In the genomic region with DNA sequence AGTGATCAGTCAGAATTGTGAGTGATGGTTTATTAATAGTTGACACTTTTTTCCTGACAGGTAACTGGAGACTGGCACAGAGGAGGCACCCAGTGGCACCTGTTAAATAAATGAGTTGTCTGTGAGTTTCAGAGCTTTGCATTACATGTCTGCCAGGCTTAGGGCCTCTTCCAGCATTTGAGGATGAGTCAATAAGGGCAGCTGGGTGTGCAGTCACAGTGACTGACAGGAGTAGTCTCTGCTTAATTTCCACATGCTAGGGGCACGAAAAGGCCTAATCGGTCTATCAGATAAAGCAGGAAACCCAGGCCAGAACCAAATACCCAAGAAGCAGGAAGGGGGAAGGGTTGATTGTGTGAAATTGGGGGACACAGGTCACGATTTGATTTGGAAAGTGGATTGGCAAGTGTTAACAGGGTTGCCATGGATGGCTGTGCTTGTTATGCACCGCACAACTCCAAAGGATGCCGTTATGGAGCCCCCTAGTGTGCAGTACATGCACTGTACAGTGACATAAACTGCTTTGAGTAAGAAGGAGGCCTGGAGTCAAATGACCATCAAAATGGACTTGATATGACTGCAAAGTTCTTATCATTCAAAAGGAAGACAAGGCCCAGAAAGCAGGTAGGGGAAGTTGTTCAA, we compare ENCODE assay signal across 8 cellular contexts.
A peak's percentile ranks its signal among the peaks of the same experiment; 100 is the strongest.
DNase-seq lines count a peak whose midpoint lies in the region; ATAC-seq and TF ChIP-seq lines count a peak whose summit lies in the region.

No MANE protein-coding gene starts in this region.

- H3K4me1 Mint-ChIP-seq in CD14-positive monocyte, result no peaks in the 10 kb centered on the region
- H3K4me1 Mint-ChIP-seq in activated T-helper 1 cell treated with anti-CD3 and anti-CD28 coated beads, Interleukin-12 subunit alpha, Interleukin-12 subunit beta, Interleukin-2, Interleukin-4 antibody, amounts not matched to agents 30 ng/mL and 10 ng/mL and 1 ng/mL, durations not matched to agents 14 hours and 24 hours and 36 hours (ENCODE audit: low read depth), result peaks cover 21% of the 10 kb centered on the region

- peak; percentile 78 for TF ChIP-seq CTCF in CD14-positive monocyte (IDR thresholded peaks at IDR 0.05)
- peak; percentile 93 for TF ChIP-seq CTCF in PC-3 (conservative IDR thresholded peaks at IDR 0.05; ENCODE audit: low read depth, low read length)

- H3K9me3 Mint-ChIP-seq in CD14-positive monocyte, result no peaks in the 10 kb centered on the region
- no peaks in the 10 kb centered on the region for H3K9me3 Mint-ChIP-seq in activated T-helper 1 cell treated with anti-CD3 and anti-CD28 coated beads, Interleukin-12 subunit alpha, Interleukin-12 subunit beta, Interleukin-2, Interleukin-4 antibody, amounts not matched to agents 30 ng/mL and 10 ng/mL and 1 ng/mL, durations not matched to agents 14 hours and 24 hours and 36 hours

- DNase-seq in CD14-positive monocyte (ENCODE audit: low spot score) (no peak), PC-3 (peak; percentile 86), germinal center (ENCODE audit: low spot score) (peak; percentile 15), retina (peak; percentile 64), posterior vena cava (ENCODE audit: low spot score) (no peak)
- DNase-seq in activated T-helper 1 cell treated with anti-CD3 and anti-CD28 coated beads, Interleukin-12 subunit alpha, Interleukin-12 subunit beta, Interleukin-2, Interleukin-4 antibody, amounts not matched to agents 30 ng/mL and 10 ng/mL and 1 ng/mL, durations not matched to agents 14 hours and 24 hours and 36 hours (ENCODE audit: low spot score), result peak; percentile 38

- peak overlapping the region; percentile 11; the same call in 1 of the 2 replicates for H3K4me3 ChIP-seq in PC-3 (ENCODE audit: low read length)

- no peaks in the 10 kb centered on the region for H3F3A ChIP-seq in PC-3 (ENCODE audit: low read length, unreplicated experiment)

- no peaks in the 10 kb centered on the region for H3K9me2 ChIP-seq in PC-3 (replicated peaks; ENCODE audit: low read length)

- intact Hi-C loops in CD14-positive monocyte (cut with micrococcal nuclease), result loop anchor here in 1 of 2 donors (5.0 kb wide), 1 partner anchor 817 kb away; no protein-coding TSS in a partner anchor
- intact Hi-C loops in PC-3 (cut with micrococcal nuclease), result loop anchor here (5.0 kb wide), 1 partner anchor 163 kb away; no protein-coding TSS in a partner anchor
- intact Hi-C loops in activated T-helper 1 cell treated with anti-CD3 and anti-CD28 coated beads, Interleukin-12 subunit alpha, Interleukin-12 subunit beta, Interleukin-2, Interleukin-4 antibody, amounts not matched to agents 30 ng/mL and 10 ng/mL and 1 ng/mL, durations not matched to agents 14 hours and 24 hours and 36 hours (cut with micrococcal nuclease), result loop anchor here (1.0 to 5.0 kb wide), 6 partner anchors 55 to 210 kb away; no protein-coding TSS in a partner anchor
- intact Hi-C loops in posterior vena cava (cut with DNase I), result no loop called here

- peak overlapping the region; percentile 68 for H3K4me2 ChIP-seq in PC-3 (ENCODE audit: low read length)

- H3K27me3 ChIP-seq in PC-3 (ENCODE audit: low read length), result no peaks in the 10 kb centered on the region

- peaks cover 92% of the 10 kb centered on the region for H3K4me1 ChIP-seq in PC-3 (ENCODE audit: insufficient read depth, low read length)

- H4K20me1 ChIP-seq in PC-3 (ENCODE audit: low read length), result no peaks in the 10 kb centered on the region

- peaks cover 1 to 5% (median 1%) of the 10 kb centered on the region in 3 donors for H3K27me3 Mint-ChIP-seq in CD14-positive monocyte (ENCODE audit: low read depth in 3 of 3)
- H3K27me3 Mint-ChIP-seq in activated T-helper 1 cell treated with anti-CD3 and anti-CD28 coated beads, Interleukin-12 subunit alpha, Interleukin-12 subunit beta, Interleukin-2, Interleukin-4 antibody, amounts not matched to agents 30 ng/mL and 10 ng/mL and 1 ng/mL, durations not matched to agents 14 hours and 24 hours and 36 hours (ENCODE audit: insufficient read depth), result peaks cover 7% of the 10 kb centered on the region

- POLR2A ChIA-PET in PC-3 (lab: Charles Lee; ENCODE audit: unreplicated experiment), result no interaction called here

- H3K27ac Mint-ChIP-seq in CD14-positive monocyte, result peak overlapping the region in 1 of 7 donors; percentile 58
- peak overlapping the region; percentile 22 for H3K27ac Mint-ChIP-seq in activated T-helper 1 cell treated with anti-CD3 and anti-CD28 coated beads, Interleukin-12 subunit alpha, Interleukin-12 subunit beta, Interleukin-2, Interleukin-4 antibody, amounts not matched to agents 30 ng/mL and 10 ng/mL and 1 ng/mL, durations not matched to agents 14 hours and 24 hours and 36 hours

- H3K4me3 Mint-ChIP-seq in CD14-positive monocyte, result no peak overlapping the region
- no peak overlapping the region for H3K4me3 Mint-ChIP-seq in activated T-helper 1 cell treated with anti-CD3 and anti-CD28 coated beads, Interleukin-12 subunit alpha, Interleukin-12 subunit beta, Interleukin-2, Interleukin-4 antibody, amounts not matched to agents 30 ng/mL and 10 ng/mL and 1 ng/mL, durations not matched to agents 14 hours and 24 hours and 36 hours

- ATAC-seq in GM19324 (IDR thresholded peaks at IDR 0.05; ENCODE audit: low FRiP score, unreplicated experiment) (peak; percentile 78), HG03565 (IDR thresholded peaks at IDR 0.05; ENCODE audit: unreplicated experiment) (peak; percentile 72), PC-3 (peak; percentile 75)

- no TSS peak for BruUV-seq in PC-3 (replicated peaks; lab: Mats Ljungman, UMichigan)

- H3K36me3 Mint-ChIP-seq in CD14-positive monocyte, result no peaks in the 10 kb centered on the region
- no peaks in the 10 kb centered on the region for H3K36me3 Mint-ChIP-seq in activated T-helper 1 cell treated with anti-CD3 and anti-CD28 coated beads, Interleukin-12 subunit alpha, Interleukin-12 subunit beta, Interleukin-2, Interleukin-4 antibody, amounts not matched to agents 30 ng/mL and 10 ng/mL and 1 ng/mL, durations not matched to agents 14 hours and 24 hours and 36 hours (ENCODE audit: low read depth)

- H3K9me3 ChIP-seq in PC-3 (ENCODE audit: low read length), result no peaks in the 10 kb centered on the region

- peak overlapping the region; percentile 58; the same call in 1 of the 2 replicates for H2AFZ ChIP-seq in PC-3 (ENCODE audit: low read length)

- no peak overlapping the region for H3K9ac ChIP-seq in PC-3 (ENCODE audit: low read length)

- CTCF ChIA-PET in PC-3 (lab: Charles Lee), result no interaction called here

- H3K79me2 ChIP-seq in PC-3 (ENCODE audit: low read length), result peaks cover 37% of the 10 kb centered on the region

- H3K27ac ChIP-seq in PC-3 (ENCODE audit: low read length), result peak overlapping the region; percentile 17

- H3K36me3 ChIP-seq in PC-3 (ENCODE audit: low read depth, low read length), result no peaks in the 10 kb centered on the region

Comparison
In these comparisons a context has a peak if more than half of its experiments do, and no peak if none do; other contexts are left out.
1. DNase-seq: peak in PC-3 (single experiment), activated T-helper 1 cell treated with anti-CD3 and anti-CD28 coated beads, Interleukin-12 subunit alpha, Interleukin-12 subunit beta, Interleukin-2, Interleukin-4 antibody, amounts not matched to agents 30 ng/mL and 10 ng/mL and 1 ng/mL, durations not matched to agents 14 hours and 24 hours and 36 hours (single experiment), germinal center (single experiment) and retina (single experiment); none in CD14-positive monocyte (single experiment) and posterior vena cava (single experiment).
2. intact Hi-C loops: an anchor here in PC-3 (5.0 kb wide) and activated T-helper 1 cell treated with anti-CD3 and anti-CD28 coated beads, Interleukin-12 subunit alpha, Interleukin-12 subunit beta, Interleukin-2, Interleukin-4 antibody, amounts not matched to agents 30 ng/mL and 10 ng/mL and 1 ng/mL, durations not matched to agents 14 hours and 24 hours and 36 hours (1.0 to 5.0 kb wide); none called in posterior vena cava.
3. Peak in every context shown above with its lines, with median percentiles within 50 percentile points of each other: ATAC-seq.